Comparison of ENCODE assay signal across 1 cellular context in genomic region chr2:102421890-102422759, GRCh38.
TF ChIP-seq lines count a peak whose summit lies in the region.

No MANE protein-coding gene starts in this region.

TF ChIP-seq in K562, 482 proteins besides CTCF, POLR2A, EP300 and RAD21 (continued from another document and continues in another):
- no peak for TF ChIP-seq FOXO4 (CRISPR knock-in tag; IDR thresholded peaks at IDR 0.05)
- TF ChIP-seq, protein P1, sequence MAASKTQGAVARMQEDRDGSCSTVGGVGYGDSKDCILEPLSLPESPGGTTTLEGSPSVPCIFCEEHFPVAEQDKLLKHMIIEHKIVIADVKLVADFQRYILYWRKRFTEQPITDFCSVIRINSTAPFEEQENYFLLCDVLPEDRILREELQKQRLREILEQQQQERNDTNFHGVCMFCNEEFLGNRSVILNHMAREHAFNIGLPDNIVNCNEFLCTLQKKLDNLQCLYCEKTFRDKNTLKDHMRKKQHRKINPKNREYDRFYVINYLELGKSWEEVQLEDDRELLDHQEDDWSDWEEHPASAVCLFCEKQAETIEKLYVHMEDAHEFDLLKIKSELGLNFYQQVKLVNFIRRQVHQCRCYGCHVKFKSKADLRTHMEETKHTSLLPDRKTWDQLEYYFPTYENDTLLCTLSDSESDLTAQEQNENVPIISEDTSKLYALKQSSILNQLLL (CRISPR knock-in tag; IDR thresholded peaks at IDR 0.05; ENCODE audit: borderline replicate concordance), result no peak
- TF ChIP-seq, protein P2, sequence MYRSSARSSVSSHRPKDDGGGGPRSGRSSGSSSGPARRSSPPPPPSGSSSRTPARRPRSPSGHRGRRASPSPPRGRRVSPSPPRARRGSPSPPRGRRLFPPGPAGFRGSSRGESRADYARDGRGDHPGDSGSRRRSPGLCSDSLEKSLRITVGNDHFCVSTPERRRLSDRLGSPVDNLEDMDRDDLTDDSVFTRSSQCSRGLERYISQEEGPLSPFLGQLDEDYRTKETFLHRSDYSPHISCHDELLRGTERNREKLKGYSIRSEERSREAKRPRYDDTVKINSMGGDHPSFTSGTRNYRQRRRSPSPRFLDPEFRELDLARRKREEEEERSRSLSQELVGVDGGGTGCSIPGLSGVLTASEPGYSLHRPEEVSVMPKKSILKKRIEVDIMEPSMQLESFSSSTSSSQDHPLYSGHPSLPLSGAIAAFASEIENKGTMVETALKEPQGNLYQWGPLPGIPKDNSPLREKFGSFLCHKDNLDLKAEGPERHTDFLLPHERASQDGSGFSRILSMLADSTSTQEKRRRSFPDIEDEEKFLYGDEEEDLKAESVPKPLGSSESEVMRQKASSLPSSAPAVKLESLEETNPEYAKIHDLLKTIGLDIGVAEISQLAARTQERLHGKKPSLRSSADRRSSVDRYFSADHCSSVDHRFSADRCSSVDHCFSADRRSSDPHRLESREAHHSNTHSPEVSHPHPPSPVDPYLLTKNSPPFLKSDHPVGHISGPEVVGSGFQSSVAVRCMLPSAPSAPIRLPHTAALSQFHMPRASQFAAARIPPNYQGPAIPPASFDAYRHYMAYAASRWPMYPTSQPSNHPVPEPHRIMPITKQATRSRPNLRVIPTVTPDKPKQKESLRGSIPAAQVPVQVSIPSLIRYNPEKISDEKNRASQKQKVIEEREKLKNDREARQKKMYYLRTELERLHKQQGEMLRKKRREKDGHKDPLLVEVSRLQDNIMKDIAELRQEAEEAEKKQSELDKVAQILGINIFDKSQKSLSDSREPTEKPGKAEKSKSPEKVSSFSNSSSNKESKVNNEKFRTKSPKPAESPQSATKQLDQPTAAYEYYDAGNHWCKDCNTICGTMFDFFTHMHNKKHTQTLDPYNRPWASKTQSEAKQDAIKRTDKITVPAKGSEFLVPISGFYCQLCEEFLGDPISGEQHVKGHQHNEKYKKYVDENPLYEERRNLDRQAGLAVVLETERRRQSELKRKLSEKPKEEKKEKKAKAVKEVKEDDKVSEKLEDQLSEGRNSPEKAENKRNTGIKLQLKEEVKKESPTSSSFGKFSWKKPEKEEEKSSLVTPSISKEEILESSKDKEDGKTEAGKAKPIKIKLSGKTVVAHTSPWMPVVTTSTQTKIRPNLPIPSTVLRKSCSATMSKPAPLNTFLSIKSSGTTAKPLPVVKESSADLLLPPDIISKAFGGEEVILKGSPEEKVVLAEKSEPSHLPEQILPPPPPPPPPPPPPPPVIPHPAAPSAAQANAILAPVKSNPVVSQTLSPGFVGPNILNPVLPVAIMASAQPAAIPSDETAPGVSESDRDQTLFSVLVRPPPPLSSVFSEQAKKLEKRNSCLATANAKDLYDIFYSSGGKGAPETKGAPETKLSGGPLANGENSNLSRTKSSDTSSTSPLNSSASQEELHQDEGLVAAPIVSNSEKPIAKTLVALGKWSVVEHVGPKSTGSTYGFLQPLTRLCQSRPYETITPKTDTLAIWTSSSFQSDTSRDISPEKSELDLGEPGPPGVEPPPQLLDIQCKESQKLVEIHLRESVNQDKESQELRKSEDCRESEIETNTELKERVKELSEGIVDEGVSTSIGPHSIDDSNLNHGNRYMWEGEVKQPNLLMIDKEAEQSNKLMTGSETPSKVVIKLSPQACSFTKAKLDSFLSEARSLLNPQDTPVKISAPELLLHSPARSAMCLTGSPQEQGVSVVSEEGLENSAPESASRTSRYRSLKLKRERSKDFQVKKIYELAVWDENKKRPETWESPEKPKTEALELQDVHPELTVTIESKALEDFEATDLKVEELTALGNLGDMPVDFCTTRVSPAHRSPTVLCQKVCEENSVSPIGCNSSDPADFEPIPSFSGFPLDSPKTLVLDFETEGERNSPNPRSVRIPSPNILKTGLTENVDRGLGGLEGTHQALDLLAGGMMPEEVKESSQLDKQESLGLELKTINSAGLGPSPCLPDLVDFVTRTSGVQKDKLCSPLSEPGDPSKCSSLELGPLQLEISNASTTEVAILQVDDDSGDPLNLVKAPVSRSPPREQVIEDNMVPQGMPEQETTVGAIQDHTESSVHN (IDR thresholded peaks at IDR 0.05; ENCODE audit: borderline replicate concordance in 1 of 2, low read depth in 1 of 2), result no peak
- no peak for TF ChIP-seq ZNF699 (CRISPR knock-in tag; IDR thresholded peaks at IDR 0.05; ENCODE audit: insufficient replicate concordance)
- no peak for TF ChIP-seq ESRRA (IDR thresholded peaks at IDR 0.05; ENCODE audit: borderline replicate concordance, low read depth)
- TF ChIP-seq MLLT1 (IDR thresholded peaks at IDR 0.05), result peak; percentile 38 to 68; a peak in 2 of 4 replicates
- TF ChIP-seq ELF2 (CRISPR knock-in tag; IDR thresholded peaks at IDR 0.05), result peak; percentile 76
- no peak for TF ChIP-seq ZNF77 (CRISPR knock-in tag; IDR thresholded peaks at IDR 0.05)
- TF ChIP-seq FUS (optimal IDR thresholded peaks at IDR 0.05; ENCODE audit: low read depth, low read length), result no peak
- no peak for TF ChIP-seq ZBTB34 (CRISPR knock-in tag; IDR thresholded peaks at IDR 0.05)
- TF ChIP-seq ZNF79 (CRISPR knock-in tag; IDR thresholded peaks at IDR 0.05; ENCODE audit: low read depth), result no peak
- TF ChIP-seq, protein P3, sequence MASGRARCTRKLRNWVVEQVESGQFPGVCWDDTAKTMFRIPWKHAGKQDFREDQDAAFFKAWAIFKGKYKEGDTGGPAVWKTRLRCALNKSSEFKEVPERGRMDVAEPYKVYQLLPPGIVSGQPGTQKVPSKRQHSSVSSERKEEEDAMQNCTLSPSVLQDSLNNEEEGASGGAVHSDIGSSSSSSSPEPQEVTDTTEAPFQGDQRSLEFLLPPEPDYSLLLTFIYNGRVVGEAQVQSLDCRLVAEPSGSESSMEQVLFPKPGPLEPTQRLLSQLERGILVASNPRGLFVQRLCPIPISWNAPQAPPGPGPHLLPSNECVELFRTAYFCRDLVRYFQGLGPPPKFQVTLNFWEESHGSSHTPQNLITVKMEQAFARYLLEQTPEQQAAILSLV (tag; IDR thresholded peaks at IDR 0.05), result no peak
- TF ChIP-seq BRCA1 (IDR thresholded peaks at IDR 0.05), result no peak
- TF ChIP-seq BRCA1 (CRISPR knock-in tag; IDR thresholded peaks at IDR 0.05), result no peak
- TF ChIP-seq, protein P4, sequence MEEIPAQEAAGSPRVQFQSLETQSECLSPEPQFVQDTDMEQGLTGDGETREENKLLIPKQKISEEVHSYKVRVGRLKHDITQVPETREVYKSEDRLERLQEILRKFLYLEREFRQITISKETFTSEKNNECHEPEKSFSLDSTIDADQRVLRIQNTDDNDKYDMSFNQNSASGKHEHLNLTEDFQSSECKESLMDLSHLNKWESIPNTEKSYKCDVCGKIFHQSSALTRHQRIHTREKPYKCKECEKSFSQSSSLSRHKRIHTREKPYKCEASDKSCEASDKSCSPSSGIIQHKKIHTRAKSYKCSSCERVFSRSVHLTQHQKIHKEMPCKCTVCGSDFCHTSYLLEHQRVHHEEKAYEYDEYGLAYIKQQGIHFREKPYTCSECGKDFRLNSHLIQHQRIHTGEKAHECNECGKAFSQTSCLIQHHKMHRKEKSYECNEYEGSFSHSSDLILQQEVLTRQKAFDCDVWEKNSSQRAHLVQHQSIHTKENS (CRISPR knock-in tag; IDR thresholded peaks at IDR 0.05), result no peak
- 0 out of 2 replicates have a peak, but pooled peaks have one; percentile 33 for TF ChIP-seq ERF (CRISPR knock-in tag; IDR thresholded peaks at IDR 0.05)
- no peak for TF ChIP-seq POLR2AphosphoS5 (IDR thresholded peaks at IDR 0.05; ENCODE audit: control insufficient read depth, insufficient read depth, low read depth, low read length)
- peak; percentile 75 for TF ChIP-seq CBFA2T2 (conservative IDR thresholded peaks at IDR 0.05)
- TF ChIP-seq POLR2H (tag; IDR thresholded peaks at IDR 0.05; ENCODE audit: low read depth), result no peak
- no peak for TF ChIP-seq ZNF780A (CRISPR knock-in tag; IDR thresholded peaks at IDR 0.05)
- TF ChIP-seq TRIM24 (IDR thresholded peaks at IDR 0.05), result peak; percentile 7 to 31; a peak in 2 of 4 replicates
- TF ChIP-seq SMAD4 (CRISPR knock-in tag; conservative IDR thresholded peaks at IDR 0.05), result no peak; the same call in 1 of the 2 replicates
- TF ChIP-seq DMBX1 (CRISPR knock-in tag; IDR thresholded peaks at IDR 0.05; ENCODE audit: borderline replicate concordance), result peak; percentile 73; the same call in 1 of the 2 replicates
- no peak for TF ChIP-seq IFI16 (CRISPR knock-in tag; IDR thresholded peaks at IDR 0.05)
- TF ChIP-seq, protein P5, sequence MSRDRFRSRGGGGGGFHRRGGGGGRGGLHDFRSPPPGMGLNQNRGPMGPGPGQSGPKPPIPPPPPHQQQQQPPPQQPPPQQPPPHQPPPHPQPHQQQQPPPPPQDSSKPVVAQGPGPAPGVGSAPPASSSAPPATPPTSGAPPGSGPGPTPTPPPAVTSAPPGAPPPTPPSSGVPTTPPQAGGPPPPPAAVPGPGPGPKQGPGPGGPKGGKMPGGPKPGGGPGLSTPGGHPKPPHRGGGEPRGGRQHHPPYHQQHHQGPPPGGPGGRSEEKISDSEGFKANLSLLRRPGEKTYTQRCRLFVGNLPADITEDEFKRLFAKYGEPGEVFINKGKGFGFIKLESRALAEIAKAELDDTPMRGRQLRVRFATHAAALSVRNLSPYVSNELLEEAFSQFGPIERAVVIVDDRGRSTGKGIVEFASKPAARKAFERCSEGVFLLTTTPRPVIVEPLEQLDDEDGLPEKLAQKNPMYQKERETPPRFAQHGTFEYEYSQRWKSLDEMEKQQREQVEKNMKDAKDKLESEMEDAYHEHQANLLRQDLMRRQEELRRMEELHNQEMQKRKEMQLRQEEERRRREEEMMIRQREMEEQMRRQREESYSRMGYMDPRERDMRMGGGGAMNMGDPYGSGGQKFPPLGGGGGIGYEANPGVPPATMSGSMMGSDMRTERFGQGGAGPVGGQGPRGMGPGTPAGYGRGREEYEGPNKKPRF (IDR thresholded peaks at IDR 0.05; ENCODE audit: low read depth, low read length), result no peak
- TF ChIP-seq PURB (CRISPR knock-in tag; IDR thresholded peaks at IDR 0.05; ENCODE audit: low read depth), result no peak
- no peak for TF ChIP-seq HDAC6 (IDR thresholded peaks at IDR 0.05; ENCODE audit: low read depth, low read length)
- no peak; the same call in 1 of the 2 replicates for TF ChIP-seq RNF2 (IDR thresholded peaks at IDR 0.05)
- TF ChIP-seq EP400 (IDR thresholded peaks at IDR 0.05), result peak; percentile 15; the same call in 1 of the 2 replicates
- no peak; the same call in 1 of the 2 replicates for TF ChIP-seq ATF3 (IDR thresholded peaks at IDR 0.05)
- no peak for TF ChIP-seq ATF3 (CRISPR knock-in tag; conservative IDR thresholded peaks at IDR 0.05)
- TF ChIP-seq, protein P6, sequence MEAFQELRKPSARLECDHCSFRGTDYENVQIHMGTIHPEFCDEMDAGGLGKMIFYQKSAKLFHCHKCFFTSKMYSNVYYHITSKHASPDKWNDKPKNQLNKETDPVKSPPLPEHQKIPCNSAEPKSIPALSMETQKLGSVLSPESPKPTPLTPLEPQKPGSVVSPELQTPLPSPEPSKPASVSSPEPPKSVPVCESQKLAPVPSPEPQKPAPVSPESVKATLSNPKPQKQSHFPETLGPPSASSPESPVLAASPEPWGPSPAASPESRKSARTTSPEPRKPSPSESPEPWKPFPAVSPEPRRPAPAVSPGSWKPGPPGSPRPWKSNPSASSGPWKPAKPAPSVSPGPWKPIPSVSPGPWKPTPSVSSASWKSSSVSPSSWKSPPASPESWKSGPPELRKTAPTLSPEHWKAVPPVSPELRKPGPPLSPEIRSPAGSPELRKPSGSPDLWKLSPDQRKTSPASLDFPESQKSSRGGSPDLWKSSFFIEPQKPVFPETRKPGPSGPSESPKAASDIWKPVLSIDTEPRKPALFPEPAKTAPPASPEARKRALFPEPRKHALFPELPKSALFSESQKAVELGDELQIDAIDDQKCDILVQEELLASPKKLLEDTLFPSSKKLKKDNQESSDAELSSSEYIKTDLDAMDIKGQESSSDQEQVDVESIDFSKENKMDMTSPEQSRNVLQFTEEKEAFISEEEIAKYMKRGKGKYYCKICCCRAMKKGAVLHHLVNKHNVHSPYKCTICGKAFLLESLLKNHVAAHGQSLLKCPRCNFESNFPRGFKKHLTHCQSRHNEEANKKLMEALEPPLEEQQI (IDR thresholded peaks at IDR 0.05), result no peak; the same call in 1 of the 2 replicates
